Comparison of ENCODE assay signal across 8 cellular contexts in the genomic region with DNA sequence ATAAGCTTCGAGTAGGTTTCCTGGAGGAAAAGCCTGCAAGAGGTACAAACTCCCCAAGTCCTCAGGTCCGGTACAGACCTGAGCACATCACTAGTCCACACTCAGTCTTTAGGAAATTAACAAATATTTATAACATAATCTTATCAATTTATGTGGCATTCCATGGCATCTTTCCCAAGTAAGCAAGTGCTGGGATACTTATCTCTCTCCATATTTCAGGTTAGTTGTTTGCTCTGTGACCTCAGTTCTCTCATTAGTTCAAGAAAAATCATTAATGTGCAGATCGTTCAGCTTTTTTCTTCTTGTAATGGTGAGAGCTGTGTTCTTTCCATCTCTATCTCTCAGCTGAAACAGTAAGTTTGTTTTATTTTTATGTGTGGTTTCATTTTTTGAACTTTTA.
"Had no signal": no experiment of that assay in that cellular context is flagged by ENCODE, and none has a peak within 500 bp of the region (broad histone marks: within the 10 kb centered on the region; RNA-seq: fewer than 3 reads in every experiment).

No MANE protein-coding gene starts in this region.

- H3K4me1 Mint-ChIP-seq: GM23338, H9 had no signal

- ATAC-seq: GM23338, K562 had no signal

- FAIRE-seq: H1, H54, HTR-8/SVneo, K562 had no signal

- DNase-seq: H9, HCEC 1CT, IMR-90 had no signal

- H3K4me3 Mint-ChIP-seq: GM23338, H9 had no signal

- H3K27ac Mint-ChIP-seq: GM23338, H9 had no signal
